ENCODE assay signal across 8 cellular contexts in the genomic region with DNA sequence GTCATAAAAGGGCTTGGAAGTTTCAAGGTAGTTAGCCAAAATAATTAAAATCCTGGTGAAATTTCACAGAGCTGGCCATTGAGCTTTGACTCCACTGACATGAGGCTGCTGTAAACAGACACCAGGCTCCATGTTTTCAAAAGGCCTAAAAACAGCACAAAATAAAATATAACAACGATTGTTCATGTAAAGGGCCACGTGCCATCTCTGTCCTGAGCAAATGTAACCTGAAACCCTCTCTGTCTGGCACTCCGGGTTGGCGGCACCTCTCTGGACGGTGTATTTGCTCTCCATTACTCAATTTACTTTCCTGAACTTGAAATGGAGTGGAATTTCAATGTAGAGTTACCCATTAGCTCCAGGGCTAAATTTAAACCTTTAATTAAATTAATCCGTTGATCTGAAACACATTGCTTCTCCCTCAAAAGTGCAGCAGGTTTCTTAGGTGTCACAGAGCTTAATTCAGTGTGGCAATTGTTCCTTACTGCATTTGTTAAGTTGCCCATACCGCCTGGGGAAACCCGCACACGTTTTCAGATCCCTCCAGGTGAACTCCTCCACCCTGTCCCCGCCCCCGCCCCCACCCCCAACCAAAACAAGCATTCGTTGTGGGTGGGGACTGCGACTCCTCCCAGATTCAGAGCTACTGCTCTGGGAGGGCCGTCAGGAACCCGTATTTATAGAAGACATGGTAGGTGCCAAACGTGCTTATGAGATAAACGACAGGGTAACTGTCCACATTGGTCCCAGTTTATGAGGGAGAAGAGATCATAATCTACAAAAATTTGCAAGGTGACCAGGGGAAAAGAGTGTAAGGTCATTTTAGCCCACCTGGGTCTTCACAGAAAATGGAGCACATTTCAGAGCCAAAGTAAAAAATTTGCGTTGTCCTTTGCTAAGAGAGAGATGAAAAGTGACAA. TPM values are rescaled to one million over a fixed set of nuclear protein-coding genes. Genes with fewer than 3 reads are reported as not detected.
DNase-seq lines count a peak whose midpoint lies in the region; ATAC-seq, FAIRE-seq and TF ChIP-seq lines count a peak whose summit lies in the region.

No MANE protein-coding gene starts in this region.

- DNase-seq in GM12891 (ENCODE audit: insufficient read length, low spot score) = peak; percentile 77
- peak; percentile 89 for DNase-seq in NCI-H2029 treated with DMSO at 0.1 percent for 48 hours (lab: John Stamatoyannopoulos, UW)
- peak; percentile 21 for DNase-seq in activated CD4-positive, alpha-beta memory T cell treated with anti-CD3 and anti-CD28 coated beads, Interleukin-2, amount 10 ng/mL, durations not matched to agents 7 days and 5 days
- DNase-seq in right cardiac atrium = no peak
- DNase-seq in small intestine = peak; percentile 40
- no peak for DNase-seq in MV-4-11 (lab: John Stamatoyannopoulos, UW)

- H3K4me3 ChIP-seq in right cardiac atrium (ENCODE audit: low read length) (peak overlapping the region; percentile 93), small intestine (ENCODE audit: low read depth in 1 of 2, low read length in 2 of 2) (peak overlapping the region in 1 of 2 donors; percentile 79)

- intact Hi-C loops in right cardiac atrium (cut with DNase I) = loop anchor here in 3 of 4 donors (2.0 to 10.0 kb wide), 5 partner anchors 91 to 278 kb away; no protein-coding TSS in a partner anchor

- no peaks in the 10 kb centered on the region for H3K36me3 ChIP-seq in small intestine (ENCODE audit: control insufficient read depth in 2 of 2, insufficient read depth in 2 of 2, low read length in 2 of 2)

- TF ChIP-seq POLR2A in GM12891 (IDR thresholded peaks at IDR 0.05; ENCODE audit: low read depth, low read length) = peak; percentile 84

- H3K27ac Mint-ChIP-seq in activated CD4-positive, alpha-beta memory T cell treated with anti-CD3 and anti-CD28 coated beads, Interleukin-2, amount 10 ng/mL, durations not matched to agents 7 days and 5 days = no peak overlapping the region

- peaks cover 17% of the 10 kb centered on the region for H3K4me1 Mint-ChIP-seq in activated CD4-positive, alpha-beta memory T cell treated with anti-CD3 and anti-CD28 coated beads, Interleukin-2, amount 10 ng/mL, durations not matched to agents 7 days and 5 days

- 40% methylated on average over 18 of the region's 18 CpGs for WGBS in right cardiac atrium
- 15 to 40% (median 20%) methylated on average over 18 of the region's 18 CpGs for WGBS in small intestine, 3 donors

- H3K27me3 Mint-ChIP-seq in activated CD4-positive, alpha-beta memory T cell treated with anti-CD3 and anti-CD28 coated beads, Interleukin-2, amount 10 ng/mL, durations not matched to agents 7 days and 5 days = peaks cover 44% of the 10 kb centered on the region

- ATAC-seq in HG02610 (IDR thresholded peaks at IDR 0.05; ENCODE audit: unreplicated experiment) (peak; percentile 40), right cardiac atrium (no peak), HG02981 (IDR thresholded peaks at IDR 0.05; ENCODE audit: unreplicated experiment) (no peak)

- H3K27me3 ChIP-seq in right cardiac atrium (ENCODE audit: control insufficient read depth, insufficient read depth) = no peaks in the 10 kb centered on the region
- no peaks in the 10 kb centered on the region for H3K27me3 ChIP-seq in small intestine (ENCODE audit: control insufficient read depth in 2 of 2, insufficient read depth in 2 of 2, low read length in 2 of 2)

- H3K4me1 ChIP-seq in right cardiac atrium (ENCODE audit: control insufficient read depth, insufficient read depth, low read length) (peaks cover under 1% of the 10 kb centered on the region), small intestine (ENCODE audit: control insufficient read depth in 2 of 2, insufficient read depth in 1 of 2, low read depth in 1 of 2, low read length in 1 of 2) (peaks cover 0 to 6% of the 10 kb centered on the region in 2 donors)

- FAIRE-seq in GM12891 (lab: Jason Lieb, UNC) (peak; percentile 62), small intestine (lab: Jason Lieb, UNC) (no peak)

- H3K9me3 Mint-ChIP-seq in activated CD4-positive, alpha-beta memory T cell treated with anti-CD3 and anti-CD28 coated beads, Interleukin-2, amount 10 ng/mL, durations not matched to agents 7 days and 5 days = no peaks in the 10 kb centered on the region

- CTCF ChIA-PET in activated CD4-positive, alpha-beta memory T cell treated with anti-CD3 and anti-CD28 coated beads, Interleukin-2, amount 10 ng/mL, durations not matched to agents 7 days and 5 days (lab: Charles Lee) = interaction anchor here (1.7 to 5.4 kb wide), 4 partner anchors 103 to 279 kb away, joined by 4 to 37 read pairs (median 11); no protein-coding TSS in a partner anchor

- H3K36me3 Mint-ChIP-seq in activated CD4-positive, alpha-beta memory T cell treated with anti-CD3 and anti-CD28 coated beads, Interleukin-2, amount 10 ng/mL, durations not matched to agents 7 days and 5 days (ENCODE audit: low read depth) = no peaks in the 10 kb centered on the region

- H3K27ac ChIP-seq in right cardiac atrium (ENCODE audit: low read length) = no peak overlapping the region
- peak overlapping the region in 1 of 2 donors; percentile 63 for H3K27ac ChIP-seq in small intestine (ENCODE audit: low read depth in 1 of 2, low read length in 1 of 2)

- H3K4me3 Mint-ChIP-seq in activated CD4-positive, alpha-beta memory T cell treated with anti-CD3 and anti-CD28 coated beads, Interleukin-2, amount 10 ng/mL, durations not matched to agents 7 days and 5 days = peak overlapping the region; percentile 69

- POLR2A ChIA-PET in activated CD4-positive, alpha-beta memory T cell treated with anti-CD3 and anti-CD28 coated beads, Interleukin-2, amount 10 ng/mL, durations not matched to agents 7 days and 5 days (lab: Charles Lee) = interaction anchor here (1.6 kb wide), 1 partner anchor 156 kb away, joined by 3 read pairs; no protein-coding TSS in a partner anchor

- no peaks in the 10 kb centered on the region for H3K9me3 ChIP-seq in right cardiac atrium (ENCODE audit: control insufficient read depth, low read length)
- H3K9me3 ChIP-seq in small intestine (ENCODE audit: control insufficient read depth, low read depth) = no peaks in the 10 kb centered on the region

TF ChIP-seq in GM12891, 5 proteins besides CTCF, POLR2A, EP300 and RAD21:
- TF ChIP-seq POLR2AphosphoS5 (IDR thresholded peaks at IDR 0.05; ENCODE audit: low read depth, low read length) = peak; percentile 82
- TF ChIP-seq SPI1 (IDR thresholded peaks at IDR 0.05; ENCODE audit: low read depth, low read length) = peak; percentile 27; the same call in 1 of the 2 replicates
- 0 out of 2 replicates have a peak, but pooled peaks have one; percentile 12 for TF ChIP-seq POU2F2 (IDR thresholded peaks at IDR 0.05; ENCODE audit: low read depth, low read length)
- peak; percentile 65 for TF ChIP-seq TAF1 (IDR thresholded peaks at IDR 0.05; ENCODE audit: low read depth, low read length)
- TF ChIP-seq PAX5 (IDR thresholded peaks at IDR 0.05; ENCODE audit: insufficient read depth, low read length, severe bottlenecking) = no peak

RNA-seq across cellular contexts. Expression of a gene that starts 1.2 kb away (rescaled TPM):
- 16.8 TPM for polyA plus RNA-seq in GM12891 (2012; ENCODE audit: low read depth, missing spikeins)
- total RNA-seq in activated CD4-positive, alpha-beta memory T cell treated with anti-CD3 and anti-CD28 coated beads, Interleukin-2, amount 10 ng/mL, durations not matched to agents 7 days and 5 days = 1 to 10 TPM; 2.7 to 2.8 TPM
- 1 to 10 TPM; 3.5 to 5.6 (median 4.5) TPM for total RNA-seq in right cardiac atrium
- polyA plus RNA-seq in right cardiac atrium = 3.2 TPM
- 1 to 10 TPM; 6.9 to 9.1 (median 7.8) TPM for polyA plus RNA-seq in small intestine

Comparison
In these comparisons a context has a peak if more than half of its experiments do, and no peak if none do; other contexts are left out.
1. DNase-seq: peak in GM12891 (single experiment), NCI-H2029 treated with DMSO at 0.1 percent for 48 hours (single experiment), activated CD4-positive, alpha-beta memory T cell treated with anti-CD3 and anti-CD28 coated beads, Interleukin-2, amount 10 ng/mL, durations not matched to agents 7 days and 5 days (single experiment) and small intestine (single experiment); none in right cardiac atrium (0 of 3) and MV-4-11 (single experiment).